In the genomic region with DNA sequence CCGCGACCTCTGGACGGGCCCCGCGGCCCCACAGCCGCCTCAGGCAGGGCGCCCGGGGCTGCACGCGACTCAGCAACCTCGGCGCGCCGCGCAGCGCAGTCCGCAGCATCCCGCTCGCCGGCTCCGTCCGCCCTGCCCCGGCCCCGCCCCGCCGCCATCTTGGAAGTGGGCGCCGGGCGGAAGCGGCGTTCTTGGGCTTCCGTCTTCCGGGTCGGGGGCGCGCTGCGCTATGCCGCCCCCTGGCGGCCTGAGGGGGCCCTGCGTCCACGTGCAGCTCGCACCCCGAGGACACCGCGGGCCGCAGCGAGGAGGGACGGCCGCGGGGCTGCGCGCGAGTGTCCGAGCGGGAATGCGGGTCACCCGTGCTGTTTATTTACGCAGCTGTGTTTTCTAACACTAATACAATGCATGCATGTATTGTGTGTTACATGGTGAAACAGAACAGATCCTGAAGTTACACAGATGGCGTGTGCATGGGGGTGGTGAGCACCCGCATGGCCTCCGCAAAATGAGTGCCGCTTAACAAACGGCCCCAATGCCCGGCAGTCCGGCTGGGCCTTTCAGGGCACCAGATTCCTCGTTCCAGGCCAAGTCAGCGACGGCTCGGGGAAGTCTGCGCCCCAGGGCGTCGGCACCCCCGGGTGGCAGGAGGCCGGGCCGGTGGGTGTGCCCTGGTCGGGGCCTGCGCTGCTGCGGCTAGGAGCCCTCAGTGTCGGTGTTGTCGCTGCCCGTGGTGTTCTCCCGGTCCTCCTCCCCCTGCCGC, we compare ENCODE assay signal across 8 cellular contexts. TPM values are rescaled to one million over a fixed set of nuclear protein-coding genes. Genes with fewer than 3 reads are reported as not detected.
A peak's percentile ranks its signal among the peaks of the same experiment; 100 is the strongest.
DNase-seq lines count a peak whose midpoint lies in the region; ATAC-seq and TF ChIP-seq lines count a peak whose summit lies in the region.

DNLZ (minus strand) TSS at position 139 of the 763 bp plus-strand sequence; CDS start at position 109, 30 bp downstream.

- no peaks in the 10 kb centered on the region for H3K9me3 ChIP-seq in mucosa of rectum (ENCODE audit: control insufficient read depth in 2 of 2, low read length in 2 of 2)

- peak; percentile 55 for ATAC-seq in GM21367 (IDR thresholded peaks at IDR 0.05; ENCODE audit: unreplicated experiment)

- no peaks in the 10 kb centered on the region for H3K36me3 ChIP-seq in mucosa of rectum (ENCODE audit: control insufficient read depth in 2 of 2, insufficient read depth in 2 of 2, low read length in 2 of 2)

- H3K4me3 ChIP-seq in epithelial cell of proximal tubule (ENCODE audit: low read depth, low read length), result peak within 1 kb of the TSS; percentile 79
- H3K4me3 ChIP-seq in mucosa of rectum (ENCODE audit: low read length in 2 of 2), result peak within 1 kb of the TSS; percentile 69 to 89

- H3K4me1 ChIP-seq in mucosa of rectum (ENCODE audit: control insufficient read depth in 2 of 2, insufficient read depth in 2 of 2, low read length in 2 of 2), result peaks cover 6 to 15% of the 10 kb centered on the region in 2 donors

- H3K27ac ChIP-seq in mucosa of rectum (ENCODE audit: low read depth in 2 of 2, low read length in 2 of 2), result peak within 1 kb of the TSS; percentile 82 to 89

- peak within 1 kb of the TSS; percentile 60 to 90 for H3K9ac ChIP-seq in mucosa of rectum (ENCODE audit: low read depth in 1 of 2, low read length in 2 of 2)

- H3K27me3 ChIP-seq in mucosa of rectum (ENCODE audit: control insufficient read depth in 2 of 2, insufficient read depth in 2 of 2, low read length in 2 of 2), result no peaks in the 10 kb centered on the region

- DNase-seq in DMS 273 treated with DMSO at 0.1 percent for 48 hours (lab: John Stamatoyannopoulos, UW) (peak; percentile 52), HT1080 (ENCODE audit: low read depth) (peak; percentile 72), OCI-M1 (lab: John Stamatoyannopoulos, UW) (peak; percentile 92), activated T-cell treated with anti-CD3 and anti-CD28 coated beads for 4 hours (peak; percentile 78), epithelial cell of proximal tubule (ENCODE audit: low read depth) (no peak)
- DNase-seq in stimulated activated CD8-positive, alpha-beta memory T cell treated with anti-CD3 and anti-CD28 coated beads, Interleukin-7, amount 100 ng/mL, for 1 hour (ENCODE audit: low read depth in 2 of 2), result peak; percentile 71 to 74

- peak; percentile 76 for TF ChIP-seq CTCF in epithelial cell of proximal tubule (conservative IDR thresholded peaks at IDR 0.05; ENCODE audit: low read depth, low read length)

RNA-seq across cellular contexts. Expression of gene DNLZ, which starts in this region (rescaled TPM):
- total RNA-seq in HT1080 (2014; rRNA removed; shearing (Covaris generic)), result 36.6 and 44.0 TPM in 2 replicates
- 10.6 and 11.6 TPM in 2 replicates for polyA plus RNA-seq in HT1080 (2015; cell fraction: cytosol; rRNA removed)
- 7.0 and 8.6 TPM in 2 replicates for polyA plus RNA-seq in HT1080 (2015; cell fraction: nucleus; rRNA removed)
- total RNA-seq in epithelial cell of proximal tubule, result 67.2 and 73.6 TPM in 2 replicates
